Comparison of ENCODE assay signal across 8 cellular contexts in genomic region chr17:59607817-59608403, GRCh38. TPM values are rescaled to one million over a fixed set of nuclear protein-coding genes. Genes with fewer than 3 reads are reported as not detected.
DNase-seq lines count a peak whose midpoint lies in the region; ATAC-seq, FAIRE-seq and TF ChIP-seq lines count a peak whose summit lies in the region.

No MANE protein-coding gene starts in this region.

- intact Hi-C loops in pancreas (cut with DNase I) = no loop called here

- no peaks in the 10 kb centered on the region for H3K4me1 ChIP-seq in pancreas

- TF ChIP-seq CTCF in chondrocyte (IDR thresholded peaks at IDR 0.05) (peak; percentile 61), pancreas (IDR thresholded peaks at IDR 0.05) (no peak)

- no peaks in the 10 kb centered on the region for H3K9me3 ChIP-seq in pancreas

- no peak overlapping the region for H3K27ac ChIP-seq in pancreas

- H3K4me1 Mint-ChIP-seq in chondrocyte (ENCODE audit: low read depth) = no peaks in the 10 kb centered on the region

- H3K27ac Mint-ChIP-seq in chondrocyte (ENCODE audit: unreplicated experiment) = no peak overlapping the region

- no peak for ATAC-seq in pancreas

- no peak for FAIRE-seq in pancreas (lab: Jason Lieb, UNC)

- H3K4me3 ChIP-seq in pancreas = no peak overlapping the region

- H3K27me3 ChIP-seq in pancreas = no peaks in the 10 kb centered on the region

- DNase-seq in SKM-1 treated with dmso at 0.1 percent for 144 hours (lab: John Stamatoyannopoulos, UW; ENCODE audit: unreplicated experiment) (peak; percentile 15), SKM-1 (lab: John Stamatoyannopoulos, UW; ENCODE audit: unreplicated experiment) (no peak), OCI-M1 (lab: John Stamatoyannopoulos, UW) (peak; percentile 72), chondrocyte (ENCODE audit: low spot score) (no peak), glomerular visceral epithelial cell (ENCODE audit: extremely low spot score) (no peak), pancreas (no peak), NCI-H2081 treated with DMSO at 0.1 percent for 48 hours (lab: John Stamatoyannopoulos, UW) (no peak)
- DNase-seq in stimulated activated CD4-positive, alpha-beta T cell treated with anti-CD3 and anti-CD28 coated beads, Interleukin-1b, Interleukin-23, amount 100 ng/mL, for 48 hours = peak; percentile 36

- H3K9me3 Mint-ChIP-seq in chondrocyte (ENCODE audit: low read depth) = no peaks in the 10 kb centered on the region

- peaks cover 22% of the 10 kb centered on the region for H3K36me3 Mint-ChIP-seq in chondrocyte (ENCODE audit: low read depth)

- peaks cover 3 to 35% (median 7%) of the 10 kb centered on the region in 3 donors for H3K36me3 ChIP-seq in pancreas

- WGBS in pancreas, 2 donors = 85 to 89% methylated on average over 5 of the region's 5 CpGs

- no peaks in the 10 kb centered on the region for H3K27me3 Mint-ChIP-seq in chondrocyte (ENCODE audit: low read depth)

- H3K4me3 Mint-ChIP-seq in chondrocyte (ENCODE audit: unreplicated experiment) = no peak overlapping the region

RNA-seq across cellular contexts. Expression of gene CLTC, which starts 11.8 kb away (rescaled TPM):
- total RNA-seq in chondrocyte (312 to 399 TPM (median 314 TPM) in 3 replicates), pancreas (100 to 1,000 TPM in 2 of 6 donors, 10 to 100 TPM in 4; 44.7 to 118 (median 75.7) TPM)
- polyA plus RNA-seq in pancreas = 10 to 100 TPM; 25.7 to 54.1 TPM

RNA-seq across cellular contexts. Expression of gene DHX40, which starts 42.5 kb away (rescaled TPM):
- total RNA-seq in chondrocyte = 29.2 to 37.2 TPM (median 30.0 TPM) in 3 replicates
- total RNA-seq in pancreas = 10 to 100 TPM; 11.7 to 21.2 (median 15.7) TPM
- 10 to 100 TPM in 1 of 2 donors, 1 to 10 TPM in 1; 6.6 to 16.7 TPM for polyA plus RNA-seq in pancreas

Comparison
In these comparisons a context has a peak if more than half of its experiments do, and no peak if none do; other contexts are left out.
1. DNase-seq: peak in SKM-1 treated with dmso at 0.1 percent for 144 hours (single experiment), OCI-M1 (single experiment) and stimulated activated CD4-positive, alpha-beta T cell treated with anti-CD3 and anti-CD28 coated beads, Interleukin-1b, Interleukin-23, amount 100 ng/mL, for 48 hours (single experiment); none in SKM-1 (single experiment), chondrocyte (single experiment), glomerular visceral epithelial cell (single experiment), pancreas (0 of 6) and NCI-H2081 treated with DMSO at 0.1 percent for 48 hours (single experiment).